In the genomic region with DNA sequence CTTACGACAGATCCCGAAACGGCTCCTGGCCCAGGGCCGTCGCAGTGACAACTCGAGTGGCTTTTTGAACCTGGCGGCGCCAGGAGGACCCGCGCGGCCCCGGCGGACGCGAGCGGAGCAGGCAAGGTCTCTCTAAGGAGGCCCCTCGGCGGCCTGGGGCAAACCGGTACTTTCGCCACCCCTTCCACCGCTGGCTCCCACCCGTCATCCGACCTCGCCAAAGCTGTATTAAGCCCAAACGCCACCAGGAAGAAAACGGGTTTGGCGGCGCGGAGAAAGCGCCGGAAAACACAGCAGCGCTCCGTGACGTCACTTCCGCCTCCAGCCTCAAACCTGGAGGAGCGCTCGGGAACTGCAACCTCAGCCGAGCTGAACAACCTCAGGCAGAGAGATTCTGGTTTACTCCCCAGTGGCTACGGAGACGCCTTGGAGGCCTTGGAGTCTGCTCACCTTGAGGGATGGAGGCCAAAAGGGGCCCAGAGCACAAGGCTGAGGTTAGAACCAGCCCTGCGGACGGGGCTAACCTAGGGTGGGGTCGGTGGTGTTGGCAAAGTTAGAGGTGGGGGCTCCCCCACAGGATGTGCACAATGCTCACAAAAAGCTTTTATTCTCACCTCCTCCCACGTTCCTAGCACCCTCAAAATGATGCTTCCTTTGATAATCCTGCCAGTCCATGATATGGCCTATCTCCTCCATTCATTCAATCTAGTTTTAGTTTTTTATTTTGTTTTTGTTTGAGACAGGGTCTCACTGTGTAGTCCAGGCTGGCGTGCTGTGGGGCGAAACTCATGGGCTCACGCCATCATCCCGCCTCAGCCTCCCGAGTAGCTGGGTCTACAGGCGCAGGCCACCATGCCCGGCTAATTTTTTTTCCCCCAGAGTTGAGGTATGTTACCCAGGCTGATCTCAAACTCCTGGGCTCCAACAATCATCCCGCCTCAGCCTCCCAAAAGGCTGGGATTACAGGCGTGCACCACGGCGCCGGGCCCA, we compare ENCODE assay signal across 1 cellular context.
TF ChIP-seq lines count a peak whose summit lies in the region.

A gene (minus strand): TSS at position 295 of the 990 bp plus-strand sequence. CDS start 15,484 bp downstream, outside the sequence.

TF ChIP-seq in HepG2, 621 proteins besides CTCF, POLR2A, EP300 and RAD21 (continued from another document and continues in another):
- TF ChIP-seq, protein P1, sequence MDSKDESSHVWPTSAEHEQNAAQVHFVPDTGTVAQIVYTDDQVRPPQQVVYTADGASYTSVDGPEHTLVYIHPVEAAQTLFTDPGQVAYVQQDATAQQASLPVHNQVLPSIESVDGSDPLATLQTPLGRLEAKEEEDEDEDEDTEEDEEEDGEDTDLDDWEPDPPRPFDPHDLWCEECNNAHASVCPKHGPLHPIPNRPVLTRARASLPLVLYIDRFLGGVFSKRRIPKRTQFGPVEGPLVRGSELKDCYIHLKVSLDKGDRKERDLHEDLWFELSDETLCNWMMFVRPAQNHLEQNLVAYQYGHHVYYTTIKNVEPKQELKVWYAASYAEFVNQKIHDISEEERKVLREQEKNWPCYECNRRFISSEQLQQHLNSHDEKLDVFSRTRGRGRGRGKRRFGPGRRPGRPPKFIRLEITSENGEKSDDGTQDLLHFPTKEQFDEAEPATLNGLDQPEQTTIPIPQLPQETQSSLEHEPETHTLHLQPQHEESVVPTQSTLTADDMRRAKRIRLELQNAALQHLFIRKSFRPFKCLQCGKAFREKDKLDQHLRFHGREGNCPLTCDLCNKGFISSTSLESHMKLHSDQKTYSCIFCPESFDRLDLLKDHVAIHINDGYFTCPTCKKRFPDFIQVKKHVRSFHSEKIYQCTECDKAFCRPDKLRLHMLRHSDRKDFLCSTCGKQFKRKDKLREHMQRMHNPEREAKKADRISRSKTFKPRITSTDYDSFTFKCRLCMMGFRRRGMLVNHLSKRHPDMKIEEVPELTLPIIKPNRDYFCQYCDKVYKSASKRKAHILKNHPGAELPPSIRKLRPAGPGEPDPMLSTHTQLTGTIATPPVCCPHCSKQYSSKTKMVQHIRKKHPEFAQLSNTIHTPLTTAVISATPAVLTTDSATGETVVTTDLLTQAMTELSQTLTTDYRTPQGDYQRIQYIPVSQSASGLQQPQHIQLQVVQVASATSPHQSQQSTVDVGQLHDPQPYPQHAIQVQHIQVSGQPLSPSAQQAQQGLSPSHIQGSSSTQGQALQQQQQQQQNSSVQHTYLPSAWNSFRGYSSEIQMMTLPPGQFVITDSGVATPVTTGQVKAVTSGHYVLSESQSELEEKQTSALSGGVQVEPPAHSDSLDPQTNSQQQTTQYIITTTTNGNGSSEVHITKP (CRISPR knock-in tag; IDR thresholded peaks at IDR 0.05; ENCODE audit: low read depth), result peak; percentile 46; the same call in 1 of the 2 replicates
- TF ChIP-seq ATF1 (CRISPR knock-in tag; IDR thresholded peaks at IDR 0.05) (peak; percentile 95), CREB1 (IDR thresholded peaks at IDR 0.05) (peak; percentile 99), CREB1 (CRISPR knock-in tag; IDR thresholded peaks at IDR 0.05) (peak; percentile 98), ETV6 (CRISPR knock-in tag; conservative IDR thresholded peaks at IDR 0.05) (peak; percentile 54), ZNF839 (CRISPR knock-in tag; IDR thresholded peaks at IDR 0.05; ENCODE audit: borderline replicate concordance) (peak; percentile 68; the same call in 1 of the 2 replicates), ARNTL (CRISPR knock-in tag; IDR thresholded peaks at IDR 0.05) (peak; percentile 35; the same call in 1 of the 2 replicates), REL (CRISPR knock-in tag; conservative IDR thresholded peaks at IDR 0.05) (no peak), ZNF775 (CRISPR knock-in tag; IDR thresholded peaks at IDR 0.05; ENCODE audit: borderline replicate concordance) (no peak), HNRNPUL1 (IDR thresholded peaks at IDR 0.05; ENCODE audit: low read depth, low read length) (no peak), ZC3H13 (CRISPR knock-in tag; IDR thresholded peaks at IDR 0.05) (peak; percentile 66; the same call in 1 of the 2 replicates), ELF3 (CRISPR knock-in tag; IDR thresholded peaks at IDR 0.05) (peak; percentile 77), MIXL1 (CRISPR knock-in tag; IDR thresholded peaks at IDR 0.05) (peak; percentile 60; the same call in 1 of the 2 replicates), SIX1 (CRISPR knock-in tag; IDR thresholded peaks at IDR 0.05; ENCODE audit: borderline replicate concordance) (0 out of 2 replicates have a peak, but pooled peaks have one; percentile 21), IKZF1 (IDR thresholded peaks at IDR 0.05) (no peak), ZNF614 (CRISPR knock-in tag; IDR thresholded peaks at IDR 0.05; ENCODE audit: borderline replicate concordance) (0 out of 2 replicates have a peak, but pooled peaks have one; percentile 24), ZNF703 (CRISPR knock-in tag; IDR thresholded peaks at IDR 0.05; ENCODE audit: borderline replicate concordance) (no peak), TCF12 (IDR thresholded peaks at IDR 0.05) (no peak), TCF12 (CRISPR knock-in tag; IDR thresholded peaks at IDR 0.05) (0 out of 2 replicates have a peak, but pooled peaks have one; percentile 10), FOXA3 (CRISPR knock-in tag; IDR thresholded peaks at IDR 0.05) (peak; percentile 50)
- TF ChIP-seq, protein P2, sequence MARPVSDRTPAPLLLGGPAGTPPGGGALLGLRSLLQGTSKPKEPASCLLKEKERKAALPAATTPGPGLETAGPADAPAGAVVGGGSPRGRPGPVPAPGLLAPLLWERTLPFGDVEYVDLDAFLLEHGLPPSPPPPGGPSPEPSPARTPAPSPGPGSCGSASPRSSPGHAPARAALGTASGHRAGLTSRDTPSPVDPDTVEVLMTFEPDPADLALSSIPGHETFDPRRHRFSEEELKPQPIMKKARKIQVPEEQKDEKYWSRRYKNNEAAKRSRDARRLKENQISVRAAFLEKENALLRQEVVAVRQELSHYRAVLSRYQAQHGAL (CRISPR knock-in tag; IDR thresholded peaks at IDR 0.05; ENCODE audit: not compliant biosample characterization), result no peak
- TF ChIP-seq, protein P3, sequence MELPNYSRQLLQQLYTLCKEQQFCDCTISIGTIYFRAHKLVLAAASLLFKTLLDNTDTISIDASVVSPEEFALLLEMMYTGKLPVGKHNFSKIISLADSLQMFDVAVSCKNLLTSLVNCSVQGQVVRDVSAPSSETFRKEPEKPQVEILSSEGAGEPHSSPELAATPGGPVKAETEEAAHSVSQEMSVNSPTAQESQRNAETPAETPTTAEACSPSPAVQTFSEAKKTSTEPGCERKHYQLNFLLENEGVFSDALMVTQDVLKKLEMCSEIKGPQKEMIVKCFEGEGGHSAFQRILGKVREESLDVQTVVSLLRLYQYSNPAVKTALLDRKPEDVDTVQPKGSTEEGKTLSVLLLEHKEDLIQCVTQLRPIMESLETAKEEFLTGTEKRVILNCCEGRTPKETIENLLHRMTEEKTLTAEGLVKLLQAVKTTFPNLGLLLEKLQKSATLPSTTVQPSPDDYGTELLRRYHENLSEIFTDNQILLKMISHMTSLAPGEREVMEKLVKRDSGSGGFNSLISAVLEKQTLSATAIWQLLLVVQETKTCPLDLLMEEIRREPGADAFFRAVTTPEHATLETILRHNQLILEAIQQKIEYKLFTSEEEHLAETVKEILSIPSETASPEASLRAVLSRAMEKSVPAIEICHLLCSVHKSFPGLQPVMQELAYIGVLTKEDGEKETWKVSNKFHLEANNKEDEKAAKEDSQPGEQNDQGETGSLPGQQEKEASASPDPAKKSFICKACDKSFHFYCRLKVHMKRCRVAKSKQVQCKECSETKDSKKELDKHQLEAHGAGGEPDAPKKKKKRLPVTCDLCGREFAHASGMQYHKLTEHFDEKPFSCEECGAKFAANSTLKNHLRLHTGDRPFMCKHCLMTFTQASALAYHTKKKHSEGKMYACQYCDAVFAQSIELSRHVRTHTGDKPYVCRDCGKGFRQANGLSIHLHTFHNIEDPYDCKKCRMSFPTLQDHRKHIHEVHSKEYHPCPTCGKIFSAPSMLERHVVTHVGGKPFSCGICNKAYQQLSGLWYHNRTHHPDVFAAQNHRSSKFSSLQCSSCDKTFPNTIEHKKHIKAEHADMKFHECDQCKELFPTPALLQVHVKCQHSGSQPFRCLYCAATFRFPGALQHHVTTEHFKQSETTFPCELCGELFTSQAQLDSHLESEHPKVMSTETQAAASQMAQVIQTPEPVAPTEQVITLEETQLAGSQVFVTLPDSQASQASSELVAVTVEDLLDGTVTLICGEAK (IDR thresholded peaks at IDR 0.05), result peak; percentile 51; the same call in 1 of the 2 replicates
- TF ChIP-seq, protein P3 (CRISPR knock-in tag; IDR thresholded peaks at IDR 0.05), result peak; percentile 44; the same call in 1 of the 2 replicates
- TF ChIP-seq, protein P4, sequence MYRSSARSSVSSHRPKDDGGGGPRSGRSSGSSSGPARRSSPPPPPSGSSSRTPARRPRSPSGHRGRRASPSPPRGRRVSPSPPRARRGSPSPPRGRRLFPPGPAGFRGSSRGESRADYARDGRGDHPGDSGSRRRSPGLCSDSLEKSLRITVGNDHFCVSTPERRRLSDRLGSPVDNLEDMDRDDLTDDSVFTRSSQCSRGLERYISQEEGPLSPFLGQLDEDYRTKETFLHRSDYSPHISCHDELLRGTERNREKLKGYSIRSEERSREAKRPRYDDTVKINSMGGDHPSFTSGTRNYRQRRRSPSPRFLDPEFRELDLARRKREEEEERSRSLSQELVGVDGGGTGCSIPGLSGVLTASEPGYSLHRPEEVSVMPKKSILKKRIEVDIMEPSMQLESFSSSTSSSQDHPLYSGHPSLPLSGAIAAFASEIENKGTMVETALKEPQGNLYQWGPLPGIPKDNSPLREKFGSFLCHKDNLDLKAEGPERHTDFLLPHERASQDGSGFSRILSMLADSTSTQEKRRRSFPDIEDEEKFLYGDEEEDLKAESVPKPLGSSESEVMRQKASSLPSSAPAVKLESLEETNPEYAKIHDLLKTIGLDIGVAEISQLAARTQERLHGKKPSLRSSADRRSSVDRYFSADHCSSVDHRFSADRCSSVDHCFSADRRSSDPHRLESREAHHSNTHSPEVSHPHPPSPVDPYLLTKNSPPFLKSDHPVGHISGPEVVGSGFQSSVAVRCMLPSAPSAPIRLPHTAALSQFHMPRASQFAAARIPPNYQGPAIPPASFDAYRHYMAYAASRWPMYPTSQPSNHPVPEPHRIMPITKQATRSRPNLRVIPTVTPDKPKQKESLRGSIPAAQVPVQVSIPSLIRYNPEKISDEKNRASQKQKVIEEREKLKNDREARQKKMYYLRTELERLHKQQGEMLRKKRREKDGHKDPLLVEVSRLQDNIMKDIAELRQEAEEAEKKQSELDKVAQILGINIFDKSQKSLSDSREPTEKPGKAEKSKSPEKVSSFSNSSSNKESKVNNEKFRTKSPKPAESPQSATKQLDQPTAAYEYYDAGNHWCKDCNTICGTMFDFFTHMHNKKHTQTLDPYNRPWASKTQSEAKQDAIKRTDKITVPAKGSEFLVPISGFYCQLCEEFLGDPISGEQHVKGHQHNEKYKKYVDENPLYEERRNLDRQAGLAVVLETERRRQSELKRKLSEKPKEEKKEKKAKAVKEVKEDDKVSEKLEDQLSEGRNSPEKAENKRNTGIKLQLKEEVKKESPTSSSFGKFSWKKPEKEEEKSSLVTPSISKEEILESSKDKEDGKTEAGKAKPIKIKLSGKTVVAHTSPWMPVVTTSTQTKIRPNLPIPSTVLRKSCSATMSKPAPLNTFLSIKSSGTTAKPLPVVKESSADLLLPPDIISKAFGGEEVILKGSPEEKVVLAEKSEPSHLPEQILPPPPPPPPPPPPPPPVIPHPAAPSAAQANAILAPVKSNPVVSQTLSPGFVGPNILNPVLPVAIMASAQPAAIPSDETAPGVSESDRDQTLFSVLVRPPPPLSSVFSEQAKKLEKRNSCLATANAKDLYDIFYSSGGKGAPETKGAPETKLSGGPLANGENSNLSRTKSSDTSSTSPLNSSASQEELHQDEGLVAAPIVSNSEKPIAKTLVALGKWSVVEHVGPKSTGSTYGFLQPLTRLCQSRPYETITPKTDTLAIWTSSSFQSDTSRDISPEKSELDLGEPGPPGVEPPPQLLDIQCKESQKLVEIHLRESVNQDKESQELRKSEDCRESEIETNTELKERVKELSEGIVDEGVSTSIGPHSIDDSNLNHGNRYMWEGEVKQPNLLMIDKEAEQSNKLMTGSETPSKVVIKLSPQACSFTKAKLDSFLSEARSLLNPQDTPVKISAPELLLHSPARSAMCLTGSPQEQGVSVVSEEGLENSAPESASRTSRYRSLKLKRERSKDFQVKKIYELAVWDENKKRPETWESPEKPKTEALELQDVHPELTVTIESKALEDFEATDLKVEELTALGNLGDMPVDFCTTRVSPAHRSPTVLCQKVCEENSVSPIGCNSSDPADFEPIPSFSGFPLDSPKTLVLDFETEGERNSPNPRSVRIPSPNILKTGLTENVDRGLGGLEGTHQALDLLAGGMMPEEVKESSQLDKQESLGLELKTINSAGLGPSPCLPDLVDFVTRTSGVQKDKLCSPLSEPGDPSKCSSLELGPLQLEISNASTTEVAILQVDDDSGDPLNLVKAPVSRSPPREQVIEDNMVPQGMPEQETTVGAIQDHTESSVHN (CRISPR knock-in tag; IDR thresholded peaks at IDR 0.05), result no peak
- TF ChIP-seq, protein P5, sequence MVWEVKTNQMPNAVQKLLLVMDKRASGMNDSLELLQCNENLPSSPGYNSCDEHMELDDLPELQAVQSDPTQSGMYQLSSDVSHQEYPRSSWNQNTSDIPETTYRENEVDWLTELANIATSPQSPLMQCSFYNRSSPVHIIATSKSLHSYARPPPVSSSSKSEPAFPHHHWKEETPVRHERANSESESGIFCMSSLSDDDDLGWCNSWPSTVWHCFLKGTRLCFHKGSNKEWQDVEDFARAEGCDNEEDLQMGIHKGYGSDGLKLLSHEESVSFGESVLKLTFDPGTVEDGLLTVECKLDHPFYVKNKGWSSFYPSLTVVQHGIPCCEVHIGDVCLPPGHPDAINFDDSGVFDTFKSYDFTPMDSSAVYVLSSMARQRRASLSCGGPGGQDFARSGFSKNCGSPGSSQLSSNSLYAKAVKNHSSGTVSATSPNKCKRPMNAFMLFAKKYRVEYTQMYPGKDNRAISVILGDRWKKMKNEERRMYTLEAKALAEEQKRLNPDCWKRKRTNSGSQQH (CRISPR knock-in tag; IDR thresholded peaks at IDR 0.05; ENCODE audit: low read depth), result peak; percentile 79; the same call in 1 of the 2 replicates
